Comparison of ENCODE assay signal across 8 cellular contexts in genomic region chr19:41354343-41354974, GRCh38. TPM values are rescaled to one million over a fixed set of nuclear protein-coding genes. Genes with fewer than 3 reads are reported as not detected.
DNase-seq lines count a peak whose midpoint lies in the region; ATAC-seq and TF ChIP-seq lines count a peak whose summit lies in the region.

No MANE protein-coding gene starts in this region.

- no peak overlapping the region for H2AFZ ChIP-seq in OCI-LY1 (ENCODE audit: low read length)

- no peaks in the 10 kb centered on the region for H4K20me1 ChIP-seq in OCI-LY1 (ENCODE audit: insufficient read depth, low read length)

- H3K9me3 ChIP-seq in OCI-LY1 (ENCODE audit: low read length) = no peaks in the 10 kb centered on the region

- peaks cover 14% of the 10 kb centered on the region for H3K79me2 ChIP-seq in OCI-LY1 (ENCODE audit: insufficient read depth, low read length)

- H3K36me3 Mint-ChIP-seq in Calu3 (ENCODE audit: insufficient read depth, unreplicated experiment) = peaks cover 42% of the 10 kb centered on the region

- H3K27me3 Mint-ChIP-seq in Calu3 (ENCODE audit: unreplicated experiment) = no peaks in the 10 kb centered on the region

- H3K4me3 Mint-ChIP-seq in Calu3 (ENCODE audit: low read depth, unreplicated experiment) = peak overlapping the region; percentile 89

- DNase-seq in Calu3 (no peak), epithelial cell of proximal tubule (ENCODE audit: low read depth) (no peak), posterior vena cava (ENCODE audit: low spot score) (peak; percentile 81), HEK293T (ENCODE audit: extremely low spot score) (no peak), GM20000 (ENCODE audit: low spot score) (no peak)

- no peaks in the 10 kb centered on the region for H3K9me3 Mint-ChIP-seq in Calu3 (ENCODE audit: low read depth, unreplicated experiment)

- H3K27ac Mint-ChIP-seq in Calu3 (ENCODE audit: unreplicated experiment) = peak overlapping the region; percentile 32

- peaks cover 22% of the 10 kb centered on the region for H3K4me1 ChIP-seq in OCI-LY1 (ENCODE audit: insufficient read depth, low read length, severe bottlenecking)

- no peaks in the 10 kb centered on the region for H3K36me3 ChIP-seq in OCI-LY1 (ENCODE audit: insufficient read depth, low read length)

- ATAC-seq in GM18868 (IDR thresholded peaks at IDR 0.05; ENCODE audit: unreplicated experiment) = no peak
- ATAC-seq in GM18873 (IDR thresholded peaks at IDR 0.05; ENCODE audit: low FRiP score, unreplicated experiment) = no peak

- intact Hi-C loops in Calu3 (cut with micrococcal nuclease; ENCODE audit: unreplicated experiment) (loop anchor here (10.0 kb wide), 1 partner anchor 80 kb away; the partner anchor contains the start of gene DMAC2), posterior vena cava (cut with DNase I) (loop anchor here in 1 of 2 donors (5.0 kb wide), 1 partner anchor 42 kb away; the partner anchor contains the start of gene CCDC97)

- POLR2A ChIA-PET in HEK293T (lab: Yijun Ruan, JAX) = interaction anchor here (0.9 to 5.4 kb wide), 2 partner anchors 10 to 44 kb away, joined by 3 to 51 read pairs; partner anchors contain the start of gene B9D2

- CTCF ChIA-PET in Calu3 (lab: Charles Lee) = interaction anchor here (1.1 kb wide), 1 partner anchor 35 kb away, joined by 3 read pairs; no protein-coding TSS in a partner anchor
- CTCF ChIA-PET in HEK293T (lab: Yijun Ruan, JAX) = interaction anchor here (0.6 kb wide), 1 partner anchor 92 kb away, joined by 3 read pairs; no protein-coding TSS in a partner anchor

- no peaks in the 10 kb centered on the region for H3F3A ChIP-seq in OCI-LY1 (ENCODE audit: insufficient read depth, low read length)

- H3K9ac ChIP-seq in OCI-LY1 (ENCODE audit: low read length) = peak overlapping the region; percentile 44; the same call in 1 of the 2 replicates

- no TSS peak for BruUV-seq in Calu3 (replicated peaks; lab: Mats Ljungman, UMichigan)

- H3K27ac ChIP-seq in OCI-LY1 (ENCODE audit: low read depth, low read length, poor library complexity, severe bottlenecking) = peak overlapping the region; percentile 31

- H3K27me3 ChIP-seq in OCI-LY1 (ENCODE audit: insufficient read depth, low read length) = no peaks in the 10 kb centered on the region

- no peak for TF ChIP-seq CTCF in Calu3 (IDR thresholded peaks at IDR 0.05; ENCODE audit: unreplicated experiment)
- no peak for TF ChIP-seq CTCF in OCI-LY1 (IDR thresholded peaks at IDR 0.05; ENCODE audit: low read length)
- TF ChIP-seq CTCF in epithelial cell of proximal tubule (conservative IDR thresholded peaks at IDR 0.05; ENCODE audit: low read depth, low read length) = no peak
- TF ChIP-seq CTCF in GM20000 (IDR thresholded peaks at IDR 0.05; ENCODE audit: extremely low read depth, missing control alignments) = no peak

- no peaks in the 10 kb centered on the region for H3K9me2 ChIP-seq in OCI-LY1 (ENCODE audit: low read depth, low read length)

- H3K4me1 Mint-ChIP-seq in Calu3 (ENCODE audit: low read depth, unreplicated experiment) = peaks cover 21% of the 10 kb centered on the region

- peak overlapping the region; percentile 90 for H3K4me2 ChIP-seq in OCI-LY1 (ENCODE audit: low read length)

- H3K4me3 ChIP-seq in OCI-LY1 (ENCODE audit: low read depth, low read length, poor library complexity, severe bottlenecking) (peak overlapping the region; percentile 98), epithelial cell of proximal tubule (ENCODE audit: low read depth, low read length) (peak overlapping the region; percentile 93)

TF ChIP-seq in HEK293T, 16 proteins besides CTCF, POLR2A, EP300 and RAD21:
- TF ChIP-seq CTBP1 (IDR thresholded peaks at IDR 0.05; ENCODE audit: borderline replicate concordance) = no peak
- no peak for TF ChIP-seq FOXM1 (IDR thresholded peaks at IDR 0.05; ENCODE audit: borderline replicate concordance)
- no peak for TF ChIP-seq FOXA1 (IDR thresholded peaks at IDR 0.05)
- no peak for TF ChIP-seq ARNT (IDR thresholded peaks at IDR 0.05)
- no peak for TF ChIP-seq BHLHE40 (IDR thresholded peaks at IDR 0.05; ENCODE audit: borderline replicate concordance)
- TF ChIP-seq TARDBP (IDR thresholded peaks at IDR 0.05) = no peak
- TF ChIP-seq LEF1 (IDR thresholded peaks at IDR 0.05; ENCODE audit: borderline replicate concordance) = no peak
- no peak for TF ChIP-seq ELF4 (IDR thresholded peaks at IDR 0.05)
- no peak for TF ChIP-seq PKNOX1 (IDR thresholded peaks at IDR 0.05)
- no peak for TF ChIP-seq SP1 (IDR thresholded peaks at IDR 0.05)
- no peak for TF ChIP-seq SUZ12 (IDR thresholded peaks at IDR 0.05)
- TF ChIP-seq FOXK2 (IDR thresholded peaks at IDR 0.05) = no peak
- no peak for TF ChIP-seq L3MBTL2 (conservative IDR thresholded peaks at IDR 0.05)

RNA-seq across cellular contexts. Expression of gene TGFB1, which starts 0.7 kb away (rescaled TPM):
- 39.2 and 42.0 TPM in 2 replicates for total RNA-seq in Calu3 (2022)
- 8.5 and 24.3 TPM in 2 replicates for total RNA-seq in epithelial cell of proximal tubule
- 10 to 100 TPM; 43.8 to 61.5 TPM for total RNA-seq in posterior vena cava

RNA-seq across cellular contexts. Expression of gene B9D2, which starts 9.5 kb away (rescaled TPM):
- total RNA-seq in Calu3 (2022) (6.4 and 8.5 TPM in 2 replicates), epithelial cell of proximal tubule (5.3 and 22.9 TPM in 2 replicates), posterior vena cava (1 to 10 TPM; 3.7 to 4.2 TPM)

RNA-seq across cellular contexts. Expression of gene TMEM91, which starts 21.9 kb away (rescaled TPM):
- 3.9 and 5.0 TPM in 2 replicates for total RNA-seq in Calu3 (2022)
- total RNA-seq in epithelial cell of proximal tubule = 2.7 and 3.5 TPM in 2 replicates
- total RNA-seq in posterior vena cava = 1 to 10 TPM; 6.4 to 8.3 TPM

RNA-seq across cellular contexts. Expression of gene EXOSC5, which starts 42.7 kb away (rescaled TPM):
- total RNA-seq in Calu3 (2022) (44.7 and 49.5 TPM in 2 replicates), epithelial cell of proximal tubule (23.7 and 43.8 TPM in 2 replicates), posterior vena cava (1 to 10 TPM; 7.2 to 7.3 TPM)

RNA-seq across cellular contexts. Expression of gene BCKDHA, which starts 43.2 kb away (rescaled TPM):
- total RNA-seq in Calu3 (2022) = 19.8 and 25.2 TPM in 2 replicates
- 24.0 and 35.7 TPM in 2 replicates for total RNA-seq in epithelial cell of proximal tubule
- 10 to 100 TPM in 1 of 2 donors, 1 to 10 TPM in 1; 8.5 to 15.7 TPM for total RNA-seq in posterior vena cava
